Comparison of ENCODE assay signal across 8 cellular contexts in genomic region chr6:14799928-14800327, GRCh38.
DNase-seq lines count a peak whose midpoint lies in the region; ATAC-seq lines count a peak whose summit lies in the region.

No MANE protein-coding gene starts in this region.

- no peak overlapping the region for H3K4me3 ChIP-seq in HAP-1

- peaks cover 3 to 5% of the 10 kb centered on the region in 2 donors for H3K36me3 Mint-ChIP-seq in activated T-cell treated with anti-CD3 and anti-CD28 coated beads, Interleukin-2, amount 50 U/mL, for 72 hours (ENCODE audit: insufficient read depth in 2 of 2)

- H3K9me3 ChIP-seq in HAP-1 = no peaks in the 10 kb centered on the region

- peaks cover 18% of the 10 kb centered on the region for H3K27me3 Mint-ChIP-seq in activated T-cell treated with anti-CD3 and anti-CD28 coated beads, Interleukin-2, amount 50 U/mL, for 72 hours (ENCODE audit: low read depth)

- peaks cover 39% of the 10 kb centered on the region for H3K4me1 Mint-ChIP-seq in activated T-cell treated with anti-CD3 and anti-CD28 coated beads, Interleukin-2, amount 50 U/mL, for 72 hours (ENCODE audit: low read depth)

- H3K27me3 ChIP-seq in HAP-1 (ENCODE audit: low read depth) = no peaks in the 10 kb centered on the region

- in situ Hi-C loops in HAP-1 (cut with MboI; ENCODE audit: low sequenced_read_pairs) = no loop called here

- peak; percentile 80 to 82 for ATAC-seq in activated T-cell treated with anti-CD3 and anti-CD28 coated beads, Interleukin-2, amount 50 U/mL, for 72 hours (replicated peaks in 1 of 2)

- no peaks in the 10 kb centered on the region for H3K36me3 ChIP-seq in HAP-1 (replicated peaks)

- DNase-seq in EH (ENCODE audit: low read depth) (peak; percentile 86), HAP-1 (ENCODE audit: low spot score in 2 of 2) (peak; percentile 56 to 64), NCI-H2227 (lab: John Stamatoyannopoulos, UW; ENCODE audit: unreplicated experiment) (peak; percentile 68), glomerular visceral epithelial cell (ENCODE audit: extremely low spot score) (peak; percentile 42), renal cortical epithelial cell (ENCODE audit: low read depth) (peak; percentile 65), NCI-H1694 treated with DMSO at 0.1 percent for 48 hours (lab: John Stamatoyannopoulos, UW) (no peak), activated gamma-delta T cell (lab: John Stamatoyannopoulos, UW) (no peak)
- DNase-seq in activated T-cell treated with anti-CD3 and anti-CD28 coated beads, Interleukin-2, amount 50 U/mL, for 72 hours = peak; percentile 32 to 43

- 0 out of 2 replicates have a peak, but pooled peaks cover 3% of the 10 kb centered on the region for H3K4me1 ChIP-seq in HAP-1

- H3K4me3 Mint-ChIP-seq in activated T-cell treated with anti-CD3 and anti-CD28 coated beads, Interleukin-2, amount 50 U/mL, for 72 hours = no peak overlapping the region

- H3K9me3 Mint-ChIP-seq in activated T-cell treated with anti-CD3 and anti-CD28 coated beads, Interleukin-2, amount 50 U/mL, for 72 hours = peaks cover 2% of the 10 kb centered on the region in 2 donors

- no peak overlapping the region for H3K27ac Mint-ChIP-seq in activated T-cell treated with anti-CD3 and anti-CD28 coated beads, Interleukin-2, amount 50 U/mL, for 72 hours

Comparison
In these comparisons a context has a peak if more than half of its experiments do, and no peak if none do; other contexts are left out.
1. DNase-seq: peak in EH (single experiment), HAP-1 (2 of 2), NCI-H2227 (single experiment), activated T-cell treated with anti-CD3 and anti-CD28 coated beads, Interleukin-2, amount 50 U/mL, for 72 hours (2 of 2), glomerular visceral epithelial cell (single experiment) and renal cortical epithelial cell (single experiment); none in NCI-H1694 treated with DMSO at 0.1 percent for 48 hours (single experiment) and activated gamma-delta T cell (single experiment).